In the genomic region with DNA sequence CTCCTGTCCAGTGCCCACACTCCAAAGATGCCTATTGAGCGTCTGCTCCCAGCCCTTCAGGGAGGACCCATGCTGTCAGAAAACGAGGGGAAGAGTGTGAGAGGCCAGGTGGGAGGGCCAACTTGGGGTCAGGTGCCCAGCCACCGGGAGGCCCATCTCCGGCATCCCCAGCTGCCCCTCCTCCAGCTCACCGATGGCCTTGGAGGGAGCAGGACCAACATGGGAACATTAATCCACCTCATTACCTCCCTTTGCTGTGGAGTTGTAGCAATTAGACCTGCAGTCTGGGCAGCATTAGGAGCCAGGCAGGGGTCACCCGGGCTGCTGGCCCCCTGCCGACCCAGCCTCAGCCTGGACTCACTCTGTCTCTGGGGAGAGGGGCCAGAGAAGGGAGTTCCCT, we compare ENCODE assay signal across 20 cellular contexts.
"Had no signal": no experiment of that assay in that cellular context is flagged by ENCODE, and none has a peak within 500 bp of the region (broad histone marks: within the 10 kb centered on the region; RNA-seq: fewer than 3 reads in every experiment).

No MANE protein-coding gene starts in this region.

- H3K27ac Mint-ChIP-seq: activated CD4-positive, alpha-beta T cell treated with anti-CD3 and anti-CD28 coated beads for 36 hours; activated CD8-positive, alpha-beta T cell treated with anti-CD3 and anti-CD28 coated beads for 36 hours; activated naive CD4-positive, alpha-beta T cell treated with anti-CD3 and anti-CD28 coated beads, Interleukin-2, amount 50 U/mL, for 24 hours; T-cell had no signal

- DNase-seq: activated CD4-positive, alpha-beta T cell treated with anti-CD3 and anti-CD28 coated beads for 36 hours; activated CD8-positive, alpha-beta memory T cell treated with anti-CD3 and anti-CD28 coated beads, Interleukin-2, amount 50 U/mL, for 4 hours; activated CD8-positive, alpha-beta T cell treated with anti-CD3 and anti-CD28 coated beads for 36 hours; amygdala; KG1; NCI-H1048; NCI-H1694 treated with DMSO at 0.1 percent for 48 hours; NCI-H2029 treated with DMSO at 0.1 percent for 48 hours; NCI-H345; NCI-H510A; NCI-H526 treated with DMSO at 0.1 percent for 48 hours; T-cell; T-helper 2 cell; T1000 had no signal

- H2AFZ ChIP-seq: PC-9 had no signal

- H3K4me3 Mint-ChIP-seq: activated CD4-positive, alpha-beta T cell treated with anti-CD3 and anti-CD28 coated beads for 36 hours; activated CD8-positive, alpha-beta T cell treated with anti-CD3 and anti-CD28 coated beads for 36 hours; activated naive CD4-positive, alpha-beta T cell treated with anti-CD3 and anti-CD28 coated beads, Interleukin-2, amount 50 U/mL, for 24 hours; brain; central memory CD8-positive, alpha-beta T cell; T-cell had no signal

- H3K4me2 ChIP-seq: PC-9 had no signal

- H3K27ac ChIP-seq: PC-9, SK-N-MC, VCaP had no signal

- H3K36me3 Mint-ChIP-seq: activated naive CD4-positive, alpha-beta T cell treated with anti-CD3 and anti-CD28 coated beads, Interleukin-2, amount 50 U/mL, for 24 hours; brain; T-cell had no signal

- H3K4me1 Mint-ChIP-seq: activated CD4-positive, alpha-beta T cell treated with anti-CD3 and anti-CD28 coated beads for 36 hours; activated naive CD4-positive, alpha-beta T cell treated with anti-CD3 and anti-CD28 coated beads, Interleukin-2, amount 50 U/mL, for 24 hours; central memory CD8-positive, alpha-beta T cell; T-cell had no signal

- H3K4me3 ChIP-seq: PC-9, SK-N-MC had no signal

- H3K9me3 Mint-ChIP-seq: central memory CD8-positive, alpha-beta T cell had no signal

- ATAC-seq: activated CD4-positive, alpha-beta T cell treated with anti-CD3 and anti-CD28 coated beads for 36 hours; activated CD8-positive, alpha-beta T cell treated with anti-CD3 and anti-CD28 coated beads for 36 hours; T-cell had no signal
